ENCODE assay signal across 1 cellular context in genomic region chr2:26326514-26326913, GRCh38.
TF ChIP-seq lines count a peak whose summit lies in the region.

No MANE protein-coding gene starts in this region.

TF ChIP-seq in GM12878, 131 proteins besides CTCF, POLR2A, EP300 and RAD21:
- TF ChIP-seq TCF7 (IDR thresholded peaks at IDR 0.05; ENCODE audit: borderline replicate concordance), result no peak
- no peak for TF ChIP-seq CHD4 (IDR thresholded peaks at IDR 0.05)
- TF ChIP-seq ESRRA (IDR thresholded peaks at IDR 0.05; ENCODE audit: low read length), result no peak
